ENCODE assay signal across 11 cellular contexts in the genomic region with DNA sequence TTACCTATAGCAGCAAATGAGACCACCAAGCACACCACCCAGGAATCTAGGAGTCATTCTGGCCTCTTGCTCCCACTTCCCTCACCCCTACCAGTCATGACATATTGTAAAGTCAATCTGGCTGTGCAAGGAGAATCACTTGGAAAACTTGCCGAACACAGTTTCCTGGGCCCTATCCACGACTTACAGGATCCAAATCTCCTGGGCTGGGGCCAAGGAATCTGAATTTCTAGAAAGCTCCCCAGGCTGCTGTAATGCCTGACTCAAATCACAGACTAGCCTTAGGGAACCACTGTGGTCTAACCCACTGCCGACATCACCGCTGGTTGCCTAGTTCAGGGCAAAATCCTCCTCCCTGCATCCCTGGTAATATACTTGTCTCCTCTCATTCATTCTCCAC. TPM values are rescaled to one million over a fixed set of nuclear protein-coding genes. Genes with fewer than 3 reads are reported as not detected.
"Had no signal": no experiment of that assay in that cellular context is flagged by ENCODE, and none has a peak within 500 bp of the region (broad histone marks: within the 10 kb centered on the region; RNA-seq: fewer than 3 reads in every experiment).

No MANE protein-coding gene starts in this region.

- H3K9ac ChIP-seq: GM23248 had no signal

- FAIRE-seq: H54, HepG2 had no signal

- H3K4me3 ChIP-seq: GM23248 had no signal

- H3K27ac ChIP-seq: GM23248, HL-60 had no signal

- DNase-seq: GM23248, GOT3, H9, HCEC 1CT, HFFc6, KG1 had no signal

- H2AFZ ChIP-seq: GM23248 had no signal

RNA-seq across cellular contexts. Expression of a gene that starts 4.2 kb away (rescaled TPM):
- total RNA-seq: GM23248, HepG2, HFFc6, HT1080 had no signal
- polyA plus RNA-seq: GM23248, HepG2, IgD-negative memory B cell had no signal
